ENCODE assay signal across 8 cellular contexts in the genomic region with DNA sequence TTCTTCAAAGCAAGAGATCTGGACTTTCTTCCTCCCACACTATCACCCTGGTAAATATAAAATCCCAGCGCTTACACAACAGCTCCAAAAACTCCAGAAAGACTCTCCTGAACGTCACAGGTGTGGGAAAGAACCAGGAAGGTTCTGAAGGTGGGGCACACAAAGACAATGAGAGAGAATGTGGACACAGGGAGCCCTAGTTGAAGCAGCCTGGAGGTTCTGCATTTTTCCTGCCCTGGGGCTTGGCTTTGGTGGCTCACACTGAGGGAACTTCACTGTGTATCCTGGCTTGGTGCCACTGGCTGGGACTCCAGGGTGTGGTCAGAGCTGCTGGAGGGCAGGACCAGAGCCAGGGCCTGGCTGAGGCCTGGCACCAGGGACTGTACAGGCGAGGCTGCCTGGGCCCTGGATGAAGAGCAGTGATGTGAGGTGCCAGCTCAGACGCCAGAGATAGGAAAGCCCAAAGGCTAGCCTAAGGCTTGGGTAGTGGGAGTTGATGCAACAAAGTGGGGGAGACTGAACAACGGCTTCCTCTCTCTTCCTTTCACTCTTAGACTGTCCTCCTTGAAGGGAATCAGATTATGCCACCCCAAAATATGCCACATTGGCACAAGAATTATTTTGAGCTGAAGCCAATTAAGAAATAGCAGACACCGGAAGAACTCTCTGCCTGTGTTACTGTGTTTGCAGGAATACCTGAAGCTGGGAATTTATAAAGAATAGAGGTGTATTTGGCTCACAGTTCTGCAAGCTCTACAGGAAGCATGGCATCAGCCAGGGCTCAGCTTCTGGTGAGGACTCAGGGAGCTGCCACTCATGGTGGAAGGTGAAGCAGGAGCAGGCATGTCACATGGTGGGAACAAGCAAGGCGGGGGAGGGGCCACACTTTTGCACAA. TPM values are rescaled to one million over a fixed set of nuclear protein-coding genes. Genes with fewer than 3 reads are reported as not detected.
A peak's percentile ranks its signal among the peaks of the same experiment; 100 is the strongest.
DNase-seq lines count a peak whose midpoint lies in the region; ATAC-seq and TF ChIP-seq lines count a peak whose summit lies in the region.

No MANE protein-coding gene starts in this region.

- H3K4me1 ChIP-seq in right lobe of liver (peaks cover 0 to 10% (median 6%) of the 10 kb centered on the region in 4 donors), thyroid gland (peaks cover 8 to 15% of the 10 kb centered on the region in 2 donors)

- WGBS in right lobe of liver (ENCODE audit: insufficient coverage, low coverage, low lambda C conversion rate, missing lambda C conversion rate): 25% methylated on average over 4 of the region's 7 CpGs
- WGBS in thyroid gland, 2 donors: 34 to 50% methylated on average over 6 to 7 of the region's 7 CpGs

- TF ChIP-seq CTCF in cardiac fibroblast (IDR thresholded peaks at IDR 0.05; ENCODE audit: low read depth, low read length): no peak
- no peak for TF ChIP-seq CTCF in right lobe of liver (IDR thresholded peaks at IDR 0.05)
- no peak for TF ChIP-seq CTCF in thyroid gland (IDR thresholded peaks at IDR 0.05)

- H3K36me3 ChIP-seq in right lobe of liver (no peaks in the 10 kb centered on the region), thyroid gland (no peaks in the 10 kb centered on the region)

- TF ChIP-seq POLR2A in right lobe of liver (IDR thresholded peaks at IDR 0.05) (no peak), thyroid gland (IDR thresholded peaks at IDR 0.05) (no peak)

- H3K4me3 ChIP-seq in cardiac fibroblast (replicated peaks in 1 of 2; ENCODE audit: low read depth in 2 of 2, low read length in 2 of 2) (no peak overlapping the region), right lobe of liver (no peak overlapping the region), thyroid gland (replicated peaks in 1 of 3) (no peak overlapping the region)

- H3K27ac ChIP-seq in right lobe of liver (peak overlapping the region in 2 of 3 donors; percentile 18 to 53), thyroid gland (peak overlapping the region; percentile 20 to 75 (median 60))

- ATAC-seq in right lobe of liver: peak; percentile 99 to 100 (median 100)
- ATAC-seq in HG02571 (IDR thresholded peaks at IDR 0.05; ENCODE audit: unreplicated experiment): no peak

- H3K27me3 ChIP-seq in right lobe of liver (no peaks in the 10 kb centered on the region), thyroid gland (no peaks in the 10 kb centered on the region)

- intact Hi-C loops in right lobe of liver (cut with DNase I) (no loop called here), thyroid gland (cut with DNase I) (no loop called here)

- in situ Hi-C loops in G401 (cut with HindIII; ENCODE audit: low sequenced_read_pairs): no loop called here

- H3K9me3 ChIP-seq in right lobe of liver (no peaks in the 10 kb centered on the region), thyroid gland (no peaks in the 10 kb centered on the region)

- peak; percentile 82 for DNase-seq in G401 (ENCODE audit: low spot score)
- DNase-seq in NCI-H446 (lab: John Stamatoyannopoulos, UW): peak; percentile 45 to 91
- peak; percentile 66 to 74 for DNase-seq in cardiac fibroblast (ENCODE audit: low read depth in 2 of 2)
- DNase-seq in right lobe of liver: peak; percentile 93 to 97 (median 96)
- DNase-seq in thyroid gland: peak; percentile 97 to 99
- no peak for DNase-seq in NCI-H2107 treated with DMSO at 0.1 percent for 48 hours (lab: John Stamatoyannopoulos, UW; ENCODE audit: unreplicated experiment)
- no peak for DNase-seq in kidney glomerular epithelial cell (lab: John Stamatoyannopoulos, UW)

RNA-seq across cellular contexts. Expression of gene TMEM230, which starts 39.5 kb away (rescaled TPM):
- total RNA-seq in G401 (2014; rRNA removed; shearing (Covaris generic)): 105 and 117 TPM in 2 replicates
- total RNA-seq in right lobe of liver: 10 to 100 TPM; 60.5 to 88.1 (median 71.5) TPM
- 100 to 1,000 TPM in 3 of 4 donors, 10 to 100 TPM in 1; 97.0 to 154 (median 142) TPM for total RNA-seq in thyroid gland

RNA-seq across cellular contexts. Expression of gene PCNA, which starts 46.4 kb away (rescaled TPM):
- total RNA-seq in G401 (2014; rRNA removed; shearing (Covaris generic)): 290 and 347 TPM in 2 replicates
- total RNA-seq in right lobe of liver (10 to 100 TPM; 14.8 to 56.1 (median 16.1) TPM), thyroid gland (10 to 100 TPM; 35.1 to 66.1 (median 55.8) TPM)

RNA-seq across cellular contexts. Expression of gene CDS2, which starts 53.4 kb away (rescaled TPM):
- total RNA-seq in G401 (2014; rRNA removed; shearing (Covaris generic)): 12.0 and 12.7 TPM in 2 replicates
- total RNA-seq in right lobe of liver (10 to 100 TPM; 13.7 to 42.3 (median 31.6) TPM), thyroid gland (10 to 100 TPM; 34.0 to 55.4 (median 40.9) TPM)

Comparison
In these comparisons a context has a peak if more than half of its experiments do, and no peak if none do; other contexts are left out.
1. DNase-seq: peak in G401 (single experiment), NCI-H446 (2 of 2), cardiac fibroblast (2 of 2), right lobe of liver (3 of 3) and thyroid gland (2 of 2); none in NCI-H2107 treated with DMSO at 0.1 percent for 48 hours (single experiment) and kidney glomerular epithelial cell (single experiment).